ENCODE assay signal across 16 cellular contexts in genomic region chr6:51805517-51805916, GRCh38.
DNase-seq lines count a peak whose midpoint lies in the region; ATAC-seq and TF ChIP-seq lines count a peak whose summit lies in the region.
"Had no signal": no experiment of that assay in that cellular context is flagged by ENCODE, and none has a peak within 500 bp of the region (broad histone marks: within the 10 kb centered on the region; RNA-seq: fewer than 3 reads in every experiment).

No MANE protein-coding gene starts in this region.

- ATAC-seq in GM18499 (IDR thresholded peaks at IDR 0.05; ENCODE audit: insufficient read depth, unreplicated experiment) (peak; percentile 77), GM19452 (IDR thresholded peaks at IDR 0.05; ENCODE audit: unreplicated experiment) (peak; percentile 81), HG02840 (IDR thresholded peaks at IDR 0.05; ENCODE audit: low FRiP score, unreplicated experiment) (peak; percentile 78), HG03460 (IDR thresholded peaks at IDR 0.05; ENCODE audit: unreplicated experiment) (peak; percentile 93)
- ATAC-seq: left colon had no signal

- TF ChIP-seq CTCF in GM10266 (IDR thresholded peaks at IDR 0.05; ENCODE audit: control insufficient read depth, insufficient read depth, low read depth, missing control alignments): no peak

- no peak for DNase-seq in stimulated activated CD4-positive, alpha-beta T cell treated with anti-CD3 and anti-CD28 coated beads, Interleukin-12 subunit alpha, Interleukin-12 subunit beta, amount 100 ng/mL, for 4 hours
- DNase-seq in GM03348 (ENCODE audit: low spot score) (no peak), GM10266 (ENCODE audit: extremely low spot score) (no peak)
- no peak for DNase-seq in effector CD8-positive, alpha-beta T cell (lab: John Stamatoyannopoulos, UW)
- DNase-seq: activated naive CD4-positive, alpha-beta T cell treated with anti-CD3 and anti-CD28 coated beads, Interleukin-2, amount 50 U/mL, for 16 hours; CD8-positive, alpha-beta memory T cell; dorsolateral prefrontal cortex; H9; left colon; NCI-H2029 treated with DMSO at 0.1 percent for 48 hours; NCI-H774; ovary had no signal
